8 cellular contexts compared by ENCODE assay signal in genomic region chr9:40106003-40106782, GRCh38.
A peak's percentile ranks its signal among the peaks of the same experiment; 100 is the strongest.
DNase-seq lines count a peak whose midpoint lies in the region; ATAC-seq and TF ChIP-seq lines count a peak whose summit lies in the region.
"Not testable (repeated sequence)": the region's sequence is repeated elsewhere in the genome, so short reads cannot be mapped to it uniquely, and the experiment has no call there.

No MANE protein-coding gene starts in this region.

- not testable (repeated sequence) for H3K14ac ChIP-seq in IMR-90 (replicated peaks; ENCODE audit: low read depth, low read length)

- H3K18ac ChIP-seq in IMR-90 (ENCODE audit: low read depth, low read length), result not testable (repeated sequence)

- peak overlapping the region; percentile 60 for H3K9ac ChIP-seq in IMR-90 (ENCODE audit: low read depth, low read length)

- DNase-seq in GM04504 (ENCODE audit: low read depth) (peak; percentile 6), IMR-90 (peak; percentile 54), esophagus muscularis mucosa (ENCODE audit: extremely low spot score) (peak; percentile 4), right lobe of liver (peak; percentile 27 to 48 (median 36)), tibial nerve (ENCODE audit: low spot score in 2 of 2) (peak; percentile 5 to 26)
- peak; percentile 50 for DNase-seq in activated naive CD8-positive, alpha-beta T cell treated with anti-CD3 and anti-CD28 coated beads, Interleukin-2, amount 50 U/mL, for 24 hours
- not testable (repeated sequence) for DNase-seq in sigmoid colon

- H2BK120ac ChIP-seq in IMR-90 (ENCODE audit: low read depth, low read length), result not testable (repeated sequence)

- intact Hi-C loops in IMR-90 (cut with micrococcal nuclease); esophagus muscularis mucosa (cut with DNase I); right lobe of liver (cut with DNase I); sigmoid colon (cut with DNase I): not testable (repeated sequence)

- not testable (repeated sequence) for H4K91ac ChIP-seq in IMR-90 (ENCODE audit: insufficient read depth, low read depth, low read length)

- not testable (repeated sequence) for H3K56ac ChIP-seq in IMR-90 (ENCODE audit: extremely low read depth, insufficient read depth, low read length)

- H3K4me1 Mint-ChIP-seq in activated naive CD8-positive, alpha-beta T cell treated with anti-CD3 and anti-CD28 coated beads, Interleukin-2, amount 50 U/mL, for 24 hours, result not testable (repeated sequence)

- H2BK5ac ChIP-seq in IMR-90 (ENCODE audit: low read depth, low read length, poor library complexity, severe bottlenecking), result peak overlapping the region; percentile 10

- H3K36me3 ChIP-seq in IMR-90 (ENCODE audit: control insufficient read depth, insufficient read depth, low read length); esophagus muscularis mucosa; right lobe of liver; sigmoid colon; tibial nerve: not testable (repeated sequence)

- BruUV-seq in IMR-90 (replicated peaks; lab: Mats Ljungman, UMichigan), result not testable (repeated sequence)

- H2BK15ac ChIP-seq in IMR-90 (ENCODE audit: low read depth, low read length), result not testable (repeated sequence)

- ATAC-seq in IMR-90 (ENCODE audit: low read depth) (peak; percentile 79), right lobe of liver (peak; percentile 78 to 89 (median 84))
- peak; percentile 36 to 55 for ATAC-seq in activated CD4-positive, CD25-positive, alpha-beta regulatory T cell treated with anti-CD3 and anti-CD28 coated beads, Interleukin-2, amount 50 U/mL, for 24 hours
- peak; percentile 52 for ATAC-seq in activated naive CD8-positive, alpha-beta T cell treated with anti-CD3 and anti-CD28 coated beads, Interleukin-2, amount 50 U/mL, for 24 hours

- not testable (repeated sequence) for H3K79me1 ChIP-seq in IMR-90 (ENCODE audit: low read depth in 1 of 2, low read length in 2 of 2)

- not testable (repeated sequence) for H4K8ac ChIP-seq in IMR-90 (ENCODE audit: low read depth in 2 of 2, low read length in 2 of 2)

- H3K4me3 ChIP-seq in IMR-90 (ENCODE audit: insufficient read depth, low read depth, low read length) (peak overlapping the region; percentile 52), esophagus muscularis mucosa (peak overlapping the region in 3 of 4 donors; percentile 51 to 64 (median 63)), right lobe of liver (peak overlapping the region in 2 of 3 donors; percentile 16 to 47), sigmoid colon (peak overlapping the region in 3 of 4 donors; percentile 29 to 53 (median 43)), tibial nerve (peak overlapping the region in 3 of 4 donors; percentile 37 to 52 (median 45))

- not testable (repeated sequence) for H3K9me1 ChIP-seq in IMR-90 (ENCODE audit: insufficient read depth, low read length)

- H3K36me3 Mint-ChIP-seq in activated naive CD8-positive, alpha-beta T cell treated with anti-CD3 and anti-CD28 coated beads, Interleukin-2, amount 50 U/mL, for 24 hours (ENCODE audit: low read depth), result not testable (repeated sequence)

- not testable (repeated sequence) for H3K9me3 ChIP-seq in IMR-90 (ENCODE audit: control insufficient read depth, insufficient read depth, low read length); esophagus muscularis mucosa; right lobe of liver; sigmoid colon; tibial nerve

- H3K27ac ChIP-seq in IMR-90 (ENCODE audit: insufficient read depth, low read length), result peak overlapping the region; percentile 52
- H3K27ac ChIP-seq in esophagus muscularis mucosa (replicated peaks in 1 of 4), result peak overlapping the region in 3 of 4 donors; percentile 65 to 81 (median 66)
- H3K27ac ChIP-seq in right lobe of liver, result not testable (repeated sequence)
- H3K27ac ChIP-seq in sigmoid colon, result peak overlapping the region in 3 of 4 donors; percentile 59 to 79 (median 70)
- H3K27ac ChIP-seq in tibial nerve, result peak overlapping the region in 3 of 4 donors; percentile 52 to 69 (median 65)

- H3K23ac ChIP-seq in IMR-90 (ENCODE audit: low read depth, low read length), result not testable (repeated sequence)

- H2AFZ ChIP-seq in IMR-90 (replicated peaks; ENCODE audit: low read length, poor library complexity), result not testable (repeated sequence)

- peak overlapping the region; percentile 86 for H3K4me3 Mint-ChIP-seq in activated naive CD8-positive, alpha-beta T cell treated with anti-CD3 and anti-CD28 coated beads, Interleukin-2, amount 50 U/mL, for 24 hours

- H3K4ac ChIP-seq in IMR-90 (ENCODE audit: low read depth, low read length), result not testable (repeated sequence)

- dilution Hi-C loops in IMR-90 (cut with HindIII; ENCODE audit: low sequenced_read_pairs, unreplicated experiment), result not testable (repeated sequence)

- H4K20me1 ChIP-seq in IMR-90 (ENCODE audit: insufficient read depth, low read length), result not testable (repeated sequence)

- H4K5ac ChIP-seq in IMR-90 (ENCODE audit: low read depth, low read length), result not testable (repeated sequence)

- no CpG with 5 or more reads among the region's 71 CpGs for WGBS in IMR-90 (ENCODE audit: extremely low coverage in 2 of 2, insufficient read length in 1 of 2), 2 experiments
- WGBS in esophagus muscularis mucosa, result 0% methylated on average over 17 of the region's 71 CpGs
- WGBS in right lobe of liver (ENCODE audit: insufficient coverage, low coverage, low lambda C conversion rate, missing lambda C conversion rate), result 0% methylated on average over 6 of the region's 71 CpGs
- 10 to 17% methylated on average over 12 to 58 of the region's 71 CpGs for WGBS in sigmoid colon, 2 donors
- WGBS in tibial nerve, 2 donors, result no CpG with 5 or more reads among the region's 71 CpGs

- POLR2A ChIA-PET in IMR-90 (lab: Charles Lee; ENCODE audit: unreplicated experiment), result not testable (repeated sequence)

- TF ChIP-seq POLR2A in IMR-90 (IDR thresholded peaks at IDR 0.05; ENCODE audit: low read depth, low read length); esophagus muscularis mucosa (IDR thresholded peaks at IDR 0.05; ENCODE audit: low read depth); right lobe of liver (IDR thresholded peaks at IDR 0.05); sigmoid colon (IDR thresholded peaks at IDR 0.05); tibial nerve (IDR thresholded peaks at IDR 0.05): not testable (repeated sequence)

- not testable (repeated sequence) for H2AK9ac ChIP-seq in IMR-90 (replicated peaks; ENCODE audit: low read depth, low read length, poor library complexity)

- not testable (repeated sequence) for H2AK5ac ChIP-seq in IMR-90 (ENCODE audit: low read depth, low read length)

- TF ChIP-seq RAD21 in IMR-90 (IDR thresholded peaks at IDR 0.05; ENCODE audit: low read length), result not testable (repeated sequence)

- H2BK20ac ChIP-seq in IMR-90 (ENCODE audit: low read depth, low read length), result not testable (repeated sequence)

- in situ Hi-C loops in IMR-90 (cut with MboI; ENCODE audit: low sequenced_read_pairs), result not testable (repeated sequence)

- peak overlapping the region; percentile 85 for H3K27ac Mint-ChIP-seq in activated naive CD8-positive, alpha-beta T cell treated with anti-CD3 and anti-CD28 coated beads, Interleukin-2, amount 50 U/mL, for 24 hours

- 0 out of 2 replicates have a peak overlapping the region, but pooled peaks have one; percentile 6 for H3K4me2 ChIP-seq in IMR-90 (ENCODE audit: low read depth, low read length)

- CTCF ChIA-PET in IMR-90 (lab: Yijun Ruan, JAX), result not testable (repeated sequence)

- not testable (repeated sequence) for TF ChIP-seq CTCF in IMR-90 (conservative IDR thresholded peaks at IDR 0.05; ENCODE audit: low read depth, low read length); esophagus muscularis mucosa (IDR thresholded peaks at IDR 0.05); right lobe of liver (IDR thresholded peaks at IDR 0.05); sigmoid colon (IDR thresholded peaks at IDR 0.05); tibial nerve (IDR thresholded peaks at IDR 0.05)

- H3K27me3 Mint-ChIP-seq in activated naive CD8-positive, alpha-beta T cell treated with anti-CD3 and anti-CD28 coated beads, Interleukin-2, amount 50 U/mL, for 24 hours, result not testable (repeated sequence)

- not testable (repeated sequence) for H3K9me3 Mint-ChIP-seq in activated naive CD8-positive, alpha-beta T cell treated with anti-CD3 and anti-CD28 coated beads, Interleukin-2, amount 50 U/mL, for 24 hours

- H3K4me1 ChIP-seq in IMR-90 (ENCODE audit: control insufficient read depth, insufficient read depth, low read length); esophagus muscularis mucosa; right lobe of liver; sigmoid colon; tibial nerve: not testable (repeated sequence)

- not testable (repeated sequence) for TF ChIP-seq EP300 in esophagus muscularis mucosa (IDR thresholded peaks at IDR 0.05); sigmoid colon (IDR thresholded peaks at IDR 0.05); tibial nerve (IDR thresholded peaks at IDR 0.05)

- not testable (repeated sequence) for H3K27me3 ChIP-seq in IMR-90 (ENCODE audit: control insufficient read depth, insufficient read depth, low read length); esophagus muscularis mucosa; right lobe of liver; sigmoid colon; tibial nerve
